In genomic region chr4:6614701-6615230, GRCh38 we compare ENCODE assay signal across 24 cellular contexts. TPM values are rescaled to one million over a fixed set of nuclear protein-coding genes. Genes with fewer than 3 reads are reported as not detected.
DNase-seq lines count a peak whose midpoint lies in the region; ATAC-seq, FAIRE-seq and TF ChIP-seq lines count a peak whose summit lies in the region.
"Had no signal": no experiment of that assay in that cellular context is flagged by ENCODE, and none has a peak within 500 bp of the region (broad histone marks: within the 10 kb centered on the region; RNA-seq: fewer than 3 reads in every experiment).

No MANE protein-coding gene starts in this region.

- no peak overlapping the region for H4K5ac ChIP-seq in IMR-90 (ENCODE audit: low read depth, low read length)

- H3K27ac ChIP-seq in IMR-90 (ENCODE audit: insufficient read depth, low read length) (no peak overlapping the region), kidney (ENCODE audit: low read depth in 2 of 2, low read length in 2 of 2) (no peak overlapping the region), spleen (no peak overlapping the region)
- H3K27ac ChIP-seq: A549, C4-2B, GM23248 had no signal

- no peak overlapping the region for H3K27ac Mint-ChIP-seq in natural killer cell treated with Interleukin-12 subunit alpha and Interleukin-12 subunit beta and Interleukin-15 and Interleukin-18, amount 100 ng/mL, for 72 hours
- H3K27ac Mint-ChIP-seq in natural killer cell: no peak overlapping the region
- H3K27ac Mint-ChIP-seq: CD4-positive, alpha-beta T cell had no signal

- H2BK120ac ChIP-seq in IMR-90 (ENCODE audit: low read depth, low read length): no peak overlapping the region

- H3K14ac ChIP-seq in IMR-90 (replicated peaks; ENCODE audit: low read depth, low read length): no peak overlapping the region

- H3K36me3 Mint-ChIP-seq in natural killer cell treated with Interleukin-12 subunit alpha and Interleukin-12 subunit beta and Interleukin-15 and Interleukin-18, amount 100 ng/mL, for 72 hours: peaks cover 10% of the 10 kb centered on the region
- peaks cover 7% of the 10 kb centered on the region for H3K36me3 Mint-ChIP-seq in natural killer cell

- no peaks in the 10 kb centered on the region for H3K27me3 ChIP-seq in IMR-90 (ENCODE audit: control insufficient read depth, insufficient read depth, low read length)
- H3K27me3 ChIP-seq in spleen (replicated peaks in 1 of 7): no peaks in the 10 kb centered on the region

- H3K18ac ChIP-seq in IMR-90 (ENCODE audit: low read depth, low read length): no peak overlapping the region

- H4K91ac ChIP-seq in IMR-90 (ENCODE audit: insufficient read depth, low read depth, low read length): no peak overlapping the region

- no peaks in the 10 kb centered on the region for H3K4me1 ChIP-seq in IMR-90 (ENCODE audit: control insufficient read depth, insufficient read depth, low read length)
- no peaks in the 10 kb centered on the region for H3K4me1 ChIP-seq in kidney (ENCODE audit: control insufficient read depth in 1 of 2, insufficient read depth in 1 of 2, low read depth in 1 of 2, low read length in 2 of 2)
- no peaks in the 10 kb centered on the region for H3K4me1 ChIP-seq in spleen
- H3K4me1 ChIP-seq: A549 had no signal

- no peak overlapping the region for H3K56ac ChIP-seq in IMR-90 (ENCODE audit: extremely low read depth, insufficient read depth, low read length)

- H3K27me3 Mint-ChIP-seq in natural killer cell treated with Interleukin-12 subunit alpha and Interleukin-12 subunit beta and Interleukin-15 and Interleukin-18, amount 100 ng/mL, for 72 hours: no peaks in the 10 kb centered on the region
- H3K27me3 Mint-ChIP-seq in natural killer cell (ENCODE audit: low read depth in 2 of 2): no peaks in the 10 kb centered on the region
- H3K27me3 Mint-ChIP-seq: CD4-positive, alpha-beta T cell; CD8-positive, alpha-beta memory T cell had no signal

- H4K20me1 ChIP-seq in IMR-90 (ENCODE audit: insufficient read depth, low read length): no peaks in the 10 kb centered on the region

- intact Hi-C loops in natural killer cell (cut with micrococcal nuclease): no loop called here
- intact Hi-C loops in IMR-90 (cut with micrococcal nuclease): no loop called here
- intact Hi-C loops in kidney (cut with DNase I): no loop called here
- intact Hi-C loops in spleen (cut with DNase I; ENCODE audit: low total_unique reads): no loop called here

- no peak overlapping the region for H2AFZ ChIP-seq in IMR-90 (replicated peaks; ENCODE audit: low read length, poor library complexity)
- H2AFZ ChIP-seq: GM23248 had no signal

- peak overlapping the region; percentile 42 for H2AK9ac ChIP-seq in IMR-90 (replicated peaks; ENCODE audit: low read depth, low read length, poor library complexity)

- no peak overlapping the region for H3K23ac ChIP-seq in IMR-90 (ENCODE audit: low read depth, low read length)

- DNase-seq in natural killer cell treated with Interleukin-12 subunit alpha and Interleukin-12 subunit beta and Interleukin-15 and Interleukin-18, amount 100 ng/mL, for 72 hours (ENCODE audit: low spot score): peak; percentile 48
- no peak for DNase-seq in natural killer cell
- DNase-seq in IMR-90: no peak
- peak; percentile 52 for DNase-seq in kidney
- DNase-seq in spleen: peak; percentile 42
- no peak for DNase-seq in left lobe of liver (ENCODE audit: low spot score)
- no peak for DNase-seq in activated CD4-positive, alpha-beta T cell treated with anti-CD3 and anti-CD28 coated beads for 48 hours
- DNase-seq: 8988T; CD4-positive, alpha-beta T cell; CD8-positive, alpha-beta memory T cell; DMS 273 treated with DMSO at 0.1 percent for 48 hours; DMS79; EL; GDM1; GM23248; H9 had no signal

- H3K4me1 Mint-ChIP-seq in natural killer cell treated with Interleukin-12 subunit alpha and Interleukin-12 subunit beta and Interleukin-15 and Interleukin-18, amount 100 ng/mL, for 72 hours (ENCODE audit: low read depth in 2 of 2): peaks cover 0 to 3% of the 10 kb centered on the region in 2 donors
- H3K4me1 Mint-ChIP-seq in natural killer cell: no peaks in the 10 kb centered on the region
- H3K4me1 Mint-ChIP-seq: CD8-positive, alpha-beta memory T cell; H9 had no signal

- H4K8ac ChIP-seq in IMR-90 (ENCODE audit: low read depth in 2 of 2, low read length in 2 of 2): no peak overlapping the region

- no peaks in the 10 kb centered on the region; the same call in 1 of the 2 replicates for H3K9me1 ChIP-seq in IMR-90 (ENCODE audit: insufficient read depth, low read length)

- no peak overlapping the region for H2BK20ac ChIP-seq in IMR-90 (ENCODE audit: low read depth, low read length)

- no peak for TF ChIP-seq CTCF in natural killer cell (IDR thresholded peaks at IDR 0.05)
- TF ChIP-seq CTCF in IMR-90 (conservative IDR thresholded peaks at IDR 0.05; ENCODE audit: low read depth, low read length): no peak
- no peak for TF ChIP-seq CTCF in kidney (IDR thresholded peaks at IDR 0.05; ENCODE audit: borderline replicate concordance, extremely low read depth, insufficient read depth)
- no peak for TF ChIP-seq CTCF in spleen (IDR thresholded peaks at IDR 0.05 in 8 of 11, conservative IDR thresholded peaks at IDR 0.05 in 3 of 11)

- POLR2A ChIA-PET in IMR-90 (lab: Charles Lee; ENCODE audit: unreplicated experiment): no interaction called here

- H3K4me2 ChIP-seq in IMR-90 (ENCODE audit: low read depth, low read length): no peak overlapping the region
- H3K4me2 ChIP-seq: A549 had no signal

- dilution Hi-C loops in IMR-90 (cut with HindIII; ENCODE audit: low sequenced_read_pairs, unreplicated experiment): no loop called here

- no peak for TF ChIP-seq POLR2A in IMR-90 (IDR thresholded peaks at IDR 0.05; ENCODE audit: low read depth, low read length)
- no peak for TF ChIP-seq POLR2A in spleen (IDR thresholded peaks at IDR 0.05)

- in situ Hi-C loops in IMR-90 (cut with MboI; ENCODE audit: low sequenced_read_pairs): no loop called here

- no peak overlapping the region for H2BK15ac ChIP-seq in IMR-90 (ENCODE audit: low read depth, low read length)

- ATAC-seq in natural killer cell treated with Interleukin-12 subunit alpha and Interleukin-12 subunit beta and Interleukin-15 and Interleukin-18, amount 100 ng/mL, for 72 hours: no peak
- no peak for ATAC-seq in natural killer cell
- ATAC-seq in IMR-90 (ENCODE audit: low read depth): no peak
- no peak for ATAC-seq in left lobe of liver
- ATAC-seq in HG03135 (IDR thresholded peaks at IDR 0.05; ENCODE audit: unreplicated experiment): no peak
- ATAC-seq: A549, GM12878, HCT116 had no signal

- no peaks in the 10 kb centered on the region for H3K79me1 ChIP-seq in IMR-90 (ENCODE audit: low read depth in 1 of 2, low read length in 2 of 2)

- H3K9ac ChIP-seq in IMR-90 (ENCODE audit: low read depth, low read length): no peak overlapping the region
- no peak overlapping the region for H3K9ac ChIP-seq in kidney (ENCODE audit: low read length in 2 of 2)
- H3K9ac ChIP-seq: GM23248 had no signal

- no peak for TF ChIP-seq RAD21 in IMR-90 (IDR thresholded peaks at IDR 0.05; ENCODE audit: low read length)

- H3K4me3 ChIP-seq in IMR-90 (ENCODE audit: insufficient read depth, low read depth, low read length) (no peak overlapping the region), kidney (ENCODE audit: low read length in 2 of 2) (no peak overlapping the region), spleen (no peak overlapping the region)
- H3K4me3 ChIP-seq: A549, GM12878, GM23248 had no signal

- no peak overlapping the region for H3K4ac ChIP-seq in IMR-90 (ENCODE audit: low read depth, low read length)

- no peaks in the 10 kb centered on the region for H3K9me3 Mint-ChIP-seq in natural killer cell treated with Interleukin-12 subunit alpha and Interleukin-12 subunit beta and Interleukin-15 and Interleukin-18, amount 100 ng/mL, for 72 hours
- H3K9me3 Mint-ChIP-seq in natural killer cell: no peaks in the 10 kb centered on the region
- H3K9me3 Mint-ChIP-seq: CD4-positive, alpha-beta T cell; CD8-positive, alpha-beta memory T cell; H9 had no signal

- no CpG with 5 or more reads among the region's 11 CpGs for WGBS in IMR-90 (ENCODE audit: extremely low coverage in 2 of 2, insufficient read length in 1 of 2), 2 experiments
- 92 to 95% (median 92%) methylated on average over 11 of the region's 11 CpGs for WGBS in spleen, 5 donors

- peaks cover 58% of the 10 kb centered on the region for H3K36me3 ChIP-seq in IMR-90 (ENCODE audit: control insufficient read depth, insufficient read depth, low read length)
- peaks cover 13 to 19% of the 10 kb centered on the region in 2 donors for H3K36me3 ChIP-seq in kidney (ENCODE audit: control insufficient read depth in 1 of 2, insufficient read depth in 2 of 2, low read length in 2 of 2)
- H3K36me3 ChIP-seq in spleen: peaks cover 3 to 100% (median 94%) of the 10 kb centered on the region in 6 donors

- CTCF ChIA-PET in IMR-90 (lab: Yijun Ruan, JAX): no interaction called here

- H3K4me3 Mint-ChIP-seq in natural killer cell treated with Interleukin-12 subunit alpha and Interleukin-12 subunit beta and Interleukin-15 and Interleukin-18, amount 100 ng/mL, for 72 hours: no peak overlapping the region
- H3K4me3 Mint-ChIP-seq in natural killer cell: no peak overlapping the region
- H3K4me3 Mint-ChIP-seq: CD4-positive, alpha-beta T cell; CD8-positive, alpha-beta memory T cell; H9 had no signal

- FAIRE-seq in kidney (lab: Jason Lieb, UNC): no peak
- FAIRE-seq: A549, D721Med, GM12878, GM19239, H1 had no signal

- H3K9me3 ChIP-seq in IMR-90 (ENCODE audit: control insufficient read depth, insufficient read depth, low read length): no peaks in the 10 kb centered on the region
- no peaks in the 10 kb centered on the region for H3K9me3 ChIP-seq in kidney (ENCODE audit: control insufficient read depth in 1 of 2, low read length in 2 of 2)
- H3K9me3 ChIP-seq in spleen: no peaks in the 10 kb centered on the region
- H3K9me3 ChIP-seq: A549 had no signal

- no peak overlapping the region for H2AK5ac ChIP-seq in IMR-90 (ENCODE audit: low read depth, low read length)

- no TSS peak for BruUV-seq in IMR-90 (replicated peaks; lab: Mats Ljungman, UMichigan)

- no peak overlapping the region for H2BK5ac ChIP-seq in IMR-90 (ENCODE audit: low read depth, low read length, poor library complexity, severe bottlenecking)

RNA-seq across cellular contexts. Expression of gene MRFAP1, which starts 25.7 kb away (rescaled TPM):
- 100 to 1,000 TPM; 102 to 123 TPM for total RNA-seq in natural killer cell treated with Interleukin-12 subunit alpha and Interleukin-12 subunit beta and Interleukin-15 and Interleukin-18, amount 100 ng/mL, for 72 hours
- total RNA-seq in natural killer cell: 100 to 1,000 TPM; 105 to 146 (median 146) TPM
- 65.4 and 131 TPM in 2 replicates for total RNA-seq in IMR-90 (2012; rRNA removed)
- 268 and 279 TPM in 2 replicates for polyA plus RNA-seq in IMR-90 (2012; rRNA removed)
- 176 and 281 TPM in 2 replicates for polyA plus RNA-seq in IMR-90 (2012; cell fraction: cytosol; rRNA removed)
- 72.6 and 119 TPM in 2 replicates for polyA plus RNA-seq in IMR-90 (2012; cell fraction: nucleus; rRNA removed; ENCODE audit: low replicate concordance)
- 264 TPM for total RNA-seq in kidney
- 406 TPM for polyA plus RNA-seq in kidney (ENCODE audit: insufficient read depth, low read depth, low replicate concordance)
- total RNA-seq in spleen: 100 to 1,000 TPM; 181 to 265 (median 227) TPM
- polyA plus RNA-seq in spleen: 100 to 1,000 TPM; 133 to 299 (median 191) TPM
- total RNA-seq in left lobe of liver: 130 TPM

RNA-seq across cellular contexts. Expression of gene MAN2B2, which starts 39.8 kb away (rescaled TPM):
- 10 to 100 TPM; 23.8 to 30.7 TPM for total RNA-seq in natural killer cell treated with Interleukin-12 subunit alpha and Interleukin-12 subunit beta and Interleukin-15 and Interleukin-18, amount 100 ng/mL, for 72 hours
- total RNA-seq in natural killer cell (10 to 100 TPM; 34.5 to 47.8 (median 39.0) TPM), IMR-90 (2012; rRNA removed) (11.9 and 13.4 TPM in 2 replicates), kidney (34.3 TPM), spleen (10 to 100 TPM; 25.8 to 40.3 (median 34.0) TPM), left lobe of liver (41.5 TPM)
- polyA plus RNA-seq in IMR-90 (2012; rRNA removed) (33.8 and 34.1 TPM in 2 replicates), kidney (ENCODE audit: insufficient read depth, low read depth, low replicate concordance) (19.9 TPM), spleen (10 to 100 TPM in 1 of 3 donors, 1 to 10 TPM in 2; 7.9 to 10.5 (median 9.0) TPM)
- polyA plus RNA-seq in IMR-90 (2012; cell fraction: cytosol; rRNA removed): 28.6 and 52.3 TPM in 2 replicates
- polyA plus RNA-seq in IMR-90 (2012; cell fraction: nucleus; rRNA removed; ENCODE audit: low replicate concordance): 24.9 and 43.8 TPM in 2 replicates

Comparison
In these comparisons a context has a peak if more than half of its experiments do, and no peak if none do; other contexts are left out.
1. DNase-seq: peak in natural killer cell treated with Interleukin-12 subunit alpha and Interleukin-12 subunit beta and Interleukin-15 and Interleukin-18, amount 100 ng/mL, for 72 hours (single experiment), kidney (single experiment) and spleen (single experiment); none in natural killer cell (single experiment), IMR-90 (single experiment), left lobe of liver (single experiment) and activated CD4-positive, alpha-beta T cell treated with anti-CD3 and anti-CD28 coated beads for 48 hours (single experiment).